In genomic region chr16:10938844-10939648, GRCh38 we compare ENCODE assay signal across 8 cellular contexts. TPM values are rescaled to one million over a fixed set of nuclear protein-coding genes. Genes with fewer than 3 reads are reported as not detected.
DNase-seq lines count a peak whose midpoint lies in the region; ATAC-seq and TF ChIP-seq lines count a peak whose summit lies in the region.
"Had no signal": no experiment of that assay in that cellular context is flagged by ENCODE, and none has a peak within 500 bp of the region (broad histone marks: within the 10 kb centered on the region; RNA-seq: fewer than 3 reads in every experiment).

No MANE protein-coding gene starts in this region.

- peak overlapping the region; percentile 87 for H3K27ac Mint-ChIP-seq in T-helper 17 cell

- DNase-seq in HCT116 (ENCODE audit: low read depth, low spot score) (no peak), T-helper 17 cell (no peak), fibroblast of lung (ENCODE audit: low read depth in 2 of 2) (no peak), GM03348 (ENCODE audit: low spot score) (no peak)

- H3K36me3 ChIP-seq in HCT116 (ENCODE audit: control insufficient read depth in 1 of 2, insufficient read depth in 2 of 2, low read length in 2 of 2) (peaks cover 9 to 40% of the 10 kb centered on the region in 2 experiments; a peak in 2 of 4 replicates), fibroblast of lung (ENCODE audit: control insufficient read depth, insufficient read depth, low read length) (no peaks in the 10 kb centered on the region)

- no peaks in the 10 kb centered on the region for H3K9me2 ChIP-seq in HCT116 (ENCODE audit: insufficient read depth)

- no peak for TF ChIP-seq RAD21 in HCT116 (IDR thresholded peaks at IDR 0.05; ENCODE audit: low read depth)

- H3K9me3 ChIP-seq in HCT116 (ENCODE audit: control insufficient read depth in 1 of 2, insufficient read depth in 1 of 2, low read depth in 1 of 2, low read length in 2 of 2): no peaks in the 10 kb centered on the region
- no peaks in the 10 kb centered on the region for H3K9me3 ChIP-seq in T-helper 17 cell (ENCODE audit: control insufficient read depth, low read length, poor library complexity, severe bottlenecking)
- no peaks in the 10 kb centered on the region for H3K9me3 ChIP-seq in fibroblast of lung (ENCODE audit: control insufficient read depth, insufficient read depth, low read depth, low read length)
- H3K9me3 ChIP-seq: SJSA1 had no signal

- H3K4me1 Mint-ChIP-seq in T-helper 17 cell: peaks cover 62% of the 10 kb centered on the region

- no peak overlapping the region for H2AFZ ChIP-seq in HCT116 (ENCODE audit: low read depth, low read length, poor library complexity, severe bottlenecking)
- no peak overlapping the region for H2AFZ ChIP-seq in fibroblast of lung (ENCODE audit: low read length)

- H3K27me3 Mint-ChIP-seq in T-helper 17 cell: no peaks in the 10 kb centered on the region

- H3K79me2 ChIP-seq in HCT116 (ENCODE audit: insufficient read depth, low read length) (peaks cover 77% of the 10 kb centered on the region), fibroblast of lung (ENCODE audit: control insufficient read depth, insufficient read depth, low read length) (peaks cover 30% of the 10 kb centered on the region)

- intact Hi-C loops in HCT116 (cut with micrococcal nuclease): no loop called here

- POLR2A ChIA-PET in HCT116 (lab: Charles Lee): no interaction called here

- H3K9ac ChIP-seq in HCT116 (ENCODE audit: low read length): 0 out of 2 replicates have a peak overlapping the region, but pooled peaks have one; percentile 3
- no peak overlapping the region for H3K9ac ChIP-seq in fibroblast of lung (ENCODE audit: insufficient read depth, low read length)

- H3K4me3 Mint-ChIP-seq in T-helper 17 cell: peak overlapping the region; percentile 92

- TF ChIP-seq CTCF in HCT116 (IDR thresholded peaks at IDR 0.05 in 2 of 3, conservative IDR thresholded peaks at IDR 0.05 in 1 of 3; ENCODE audit: borderline replicate concordance in 1 of 3, insufficient read depth in 1 of 3, low read depth in 2 of 3, low read length in 2 of 3) (no peak), fibroblast of lung (conservative IDR thresholded peaks at IDR 0.05 in 1 of 2, IDR thresholded peaks at IDR 0.05 in 1 of 2; ENCODE audit: low read depth in 1 of 2, low read length in 2 of 2) (no peak)

- H3K4me3 ChIP-seq in HCT116 (replicated peaks in 1 of 2; ENCODE audit: low read depth in 1 of 2, low read length in 2 of 2) (no peak overlapping the region), fibroblast of lung (replicated peaks in 1 of 4; ENCODE audit: control extremely low read depth in 1 of 4, insufficient read depth in 1 of 4, low read depth in 3 of 4, low read length in 4 of 4) (peak overlapping the region in 2 of 4 experiments; percentile 15 to 94), skin epidermis (no peak overlapping the region)
- H3K4me3 ChIP-seq: SJSA1 had no signal

- no peak overlapping the region for H3K27ac ChIP-seq in HCT116 (ENCODE audit: low read depth, low read length)
- H3K27ac ChIP-seq in fibroblast of lung (ENCODE audit: insufficient read depth, low read length): no peak overlapping the region
- peak overlapping the region in 11 of 21 experiments; percentile 8 to 92 (median 43) for H3K27ac ChIP-seq in skin epidermis
- H3K27ac ChIP-seq: SJSA1 had no signal

- H3K27me3 ChIP-seq in HCT116 (ENCODE audit: insufficient read depth, low read length): no peaks in the 10 kb centered on the region
- H3K27me3 ChIP-seq in fibroblast of lung (ENCODE audit: control insufficient read depth, insufficient read depth, low read length): no peaks in the 10 kb centered on the region
- H3K27me3 ChIP-seq: SJSA1 had no signal

- CTCF ChIA-PET in HCT116 (lab: Charles Lee): no interaction called here

- H3K4me1 ChIP-seq in HCT116 (ENCODE audit: control insufficient read depth in 1 of 2, insufficient read depth in 2 of 2, low read length in 2 of 2) (peaks cover 18 to 25% of the 10 kb centered on the region in 2 experiments), fibroblast of lung (ENCODE audit: control insufficient read depth, extremely low read depth, insufficient read depth, low read length) (peaks cover 4% of the 10 kb centered on the region)

- RAD21 ChIA-PET in HCT116 (lab: Charles Lee; ENCODE audit: low non-redundant PET in 1 of 2, low total read pairs in 2 of 2, uncharacterized antibody in 2 of 2, unreplicated experiment in 2 of 2): no interaction called here

- ATAC-seq in HCT116 (no peak), T-helper 17 cell (no peak), GM18873 (IDR thresholded peaks at IDR 0.05; ENCODE audit: low FRiP score, unreplicated experiment) (no peak), GM19023 (IDR thresholded peaks at IDR 0.05; ENCODE audit: unreplicated experiment) (no peak)

- H3K36me3 Mint-ChIP-seq in T-helper 17 cell (ENCODE audit: low read depth): peaks cover 4% of the 10 kb centered on the region

- BruUV-seq in HCT116 (replicated peaks; lab: Mats Ljungman, UMichigan): no TSS peak

- no peak for TF ChIP-seq POLR2A in HCT116 (IDR thresholded peaks at IDR 0.05; ENCODE audit: borderline replicate concordance, extremely low read depth, insufficient read depth, insufficient read length)

- no peak overlapping the region for H3K4me2 ChIP-seq in HCT116 (ENCODE audit: low read length)
- peak overlapping the region; percentile 94 for H3K4me2 ChIP-seq in fibroblast of lung (ENCODE audit: extremely low read depth, insufficient read depth, low read length)

- H4K20me1 ChIP-seq in HCT116 (ENCODE audit: insufficient read depth) (0 out of 2 replicates have a peak, but pooled peaks cover 7% of the 10 kb centered on the region), fibroblast of lung (ENCODE audit: control insufficient read depth, extremely low read depth, insufficient read depth, low read length) (peaks cover 2% of the 10 kb centered on the region)

TF ChIP-seq in HCT116, 20 proteins besides CTCF, POLR2A, EP300 and RAD21:
- no peak for TF ChIP-seq SRF (IDR thresholded peaks at IDR 0.05; ENCODE audit: low read depth)
- TF ChIP-seq JUND (IDR thresholded peaks at IDR 0.05): no peak
- TF ChIP-seq, protein P1, sequence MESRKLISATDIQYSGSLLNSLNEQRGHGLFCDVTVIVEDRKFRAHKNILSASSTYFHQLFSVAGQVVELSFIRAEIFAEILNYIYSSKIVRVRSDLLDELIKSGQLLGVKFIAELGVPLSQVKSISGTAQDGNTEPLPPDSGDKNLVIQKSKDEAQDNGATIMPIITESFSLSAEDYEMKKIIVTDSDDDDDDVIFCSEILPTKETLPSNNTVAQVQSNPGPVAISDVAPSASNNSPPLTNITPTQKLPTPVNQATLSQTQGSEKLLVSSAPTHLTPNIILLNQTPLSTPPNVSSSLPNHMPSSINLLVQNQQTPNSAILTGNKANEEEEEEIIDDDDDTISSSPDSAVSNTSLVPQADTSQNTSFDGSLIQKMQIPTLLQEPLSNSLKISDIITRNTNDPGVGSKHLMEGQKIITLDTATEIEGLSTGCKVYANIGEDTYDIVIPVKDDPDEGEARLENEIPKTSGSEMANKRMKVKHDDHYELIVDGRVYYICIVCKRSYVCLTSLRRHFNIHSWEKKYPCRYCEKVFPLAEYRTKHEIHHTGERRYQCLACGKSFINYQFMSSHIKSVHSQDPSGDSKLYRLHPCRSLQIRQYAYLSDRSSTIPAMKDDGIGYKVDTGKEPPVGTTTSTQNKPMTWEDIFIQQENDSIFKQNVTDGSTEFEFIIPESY (IDR thresholded peaks at IDR 0.05; ENCODE audit: extremely low read depth, insufficient replicate concordance, low read length): no peak
- TF ChIP-seq TCF7L2 (IDR thresholded peaks at IDR 0.05; ENCODE audit: borderline replicate concordance, extremely low read depth, insufficient read depth, insufficient read length): no peak
- no peak for TF ChIP-seq EGR1 (IDR thresholded peaks at IDR 0.05; ENCODE audit: low read depth)
- TF ChIP-seq, protein P2, sequence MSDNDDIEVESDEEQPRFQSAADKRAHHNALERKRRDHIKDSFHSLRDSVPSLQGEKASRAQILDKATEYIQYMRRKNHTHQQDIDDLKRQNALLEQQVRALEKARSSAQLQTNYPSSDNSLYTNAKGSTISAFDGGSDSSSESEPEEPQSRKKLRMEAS (IDR thresholded peaks at IDR 0.05): no peak

RNA-seq across cellular contexts. Expression of gene DEXI, which starts 3.2 kb away (rescaled TPM):
- 37.8 TPM for total RNA-seq in HCT116 (2021; ENCODE audit: unreplicated experiment)
- polyA plus RNA-seq in HCT116 (2012): 38.8 and 39.6 TPM in 2 replicates
- 10 to 100 TPM; 14.2 to 15.1 TPM for total RNA-seq in T-helper 17 cell
- total RNA-seq in fibroblast of lung: 44.7 and 49.9 TPM in 2 replicates
- polyA plus RNA-seq in fibroblast of lung: 38.8 and 40.3 TPM in 2 replicates
- polyA plus RNA-seq in fibroblast of lung (2012): 37.5 and 44.5 TPM in 2 replicates
- 55.4 and 70.6 TPM in 2 replicates for polyA minus RNA-seq in fibroblast of lung (ENCODE audit: low replicate concordance)

RNA-seq across cellular contexts. Expression of gene CLEC16A, which starts 5.3 kb away (rescaled TPM):
- total RNA-seq in HCT116 (2021; ENCODE audit: unreplicated experiment): 18.0 TPM
- 9.5 and 10.5 TPM in 2 replicates for polyA plus RNA-seq in HCT116 (2012)
- 10 to 100 TPM; 31.1 to 32.0 TPM for total RNA-seq in T-helper 17 cell
- 17.2 and 22.0 TPM in 2 replicates for total RNA-seq in fibroblast of lung
- polyA plus RNA-seq in fibroblast of lung: 9.1 and 15.3 TPM in 2 replicates
- polyA plus RNA-seq in fibroblast of lung (2012): 10.4 and 14.7 TPM in 2 replicates
- 53.8 and 83.9 TPM in 2 replicates for polyA minus RNA-seq in fibroblast of lung (ENCODE audit: low replicate concordance)

Comparison
In these comparisons a context has a peak if more than half of its experiments do, and no peak if none do; other contexts are left out.
1. H3K27ac ChIP-seq: peak in skin epidermis (11 of 21); none in HCT116 (single experiment) and fibroblast of lung (single experiment).